17 cellular contexts compared by ENCODE assay signal in genomic region chr12:29283969-29284368, GRCh38.
"Had no signal": no experiment of that assay in that cellular context is flagged by ENCODE, and none has a peak within 500 bp of the region (broad histone marks: within the 10 kb centered on the region; RNA-seq: fewer than 3 reads in every experiment).

No MANE protein-coding gene starts in this region.

- H3K4me1 ChIP-seq: upper lobe of left lung had no signal

- H3K4me3 Mint-ChIP-seq: activated CD8-positive, alpha-beta T cell treated with anti-CD3 and anti-CD28 coated beads for 36 hours; activated naive CD8-positive, alpha-beta T cell treated with anti-CD3 and anti-CD28 coated beads for 36 hours; activated T-cell treated with anti-CD3 and anti-CD28 coated beads, Interleukin-2, amount 50 U/mL, for 72 hours; natural killer cell had no signal

- H3K4me3 ChIP-seq: coronary artery, suprapubic skin, upper lobe of left lung had no signal

- H3K36me3 Mint-ChIP-seq: natural killer cell had no signal

- ATAC-seq: activated CD8-positive, alpha-beta T cell treated with anti-CD3 and anti-CD28 coated beads for 36 hours; activated T-cell treated with anti-CD3 and anti-CD28 coated beads, Interleukin-2, amount 50 U/mL, for 72 hours; left colon; natural killer cell; sciatic nerve had no signal

- H3K36me3 ChIP-seq: suprapubic skin, upper lobe of left lung had no signal

- H3K9me3 Mint-ChIP-seq: activated CD8-positive, alpha-beta T cell treated with anti-CD3 and anti-CD28 coated beads for 36 hours; activated naive CD8-positive, alpha-beta T cell treated with anti-CD3 and anti-CD28 coated beads for 36 hours; activated T-cell treated with anti-CD3 and anti-CD28 coated beads, Interleukin-2, amount 50 U/mL, for 72 hours; natural killer cell had no signal

- H3K9me3 ChIP-seq: suprapubic skin, upper lobe of left lung had no signal

- H3K27me3 Mint-ChIP-seq: activated CD8-positive, alpha-beta T cell treated with anti-CD3 and anti-CD28 coated beads for 36 hours; activated naive CD8-positive, alpha-beta T cell treated with anti-CD3 and anti-CD28 coated beads for 36 hours had no signal

- H3K4me1 Mint-ChIP-seq: activated naive CD8-positive, alpha-beta T cell treated with anti-CD3 and anti-CD28 coated beads for 36 hours; natural killer cell had no signal

- H3K27ac ChIP-seq: coronary artery, epithelial cell of prostate, suprapubic skin, upper lobe of left lung had no signal

- H3K27me3 ChIP-seq: suprapubic skin, upper lobe of left lung had no signal

- H3K27ac Mint-ChIP-seq: activated CD8-positive, alpha-beta T cell treated with anti-CD3 and anti-CD28 coated beads for 36 hours; activated naive CD8-positive, alpha-beta T cell treated with anti-CD3 and anti-CD28 coated beads for 36 hours; activated T-cell treated with anti-CD3 and anti-CD28 coated beads, Interleukin-2, amount 50 U/mL, for 72 hours; natural killer cell had no signal

- DNase-seq: activated CD8-positive, alpha-beta memory T cell treated with anti-CD3 and anti-CD28 coated beads, Interleukin-2, amount 50 U/mL, for 4 hours; activated CD8-positive, alpha-beta T cell treated with anti-CD3 and anti-CD28 coated beads for 36 hours; activated gamma-delta T cell treated with Interleukin-2 at 50 U/mL for 16 hours; activated naive CD8-positive, alpha-beta T cell treated with anti-CD3 and anti-CD28 coated beads for 36 hours; activated T-cell treated with anti-CD3 and anti-CD28 coated beads, Interleukin-2, amount 50 U/mL, for 72 hours; aorta; effector CD4-positive, alpha-beta T cell; left colon; natural killer cell; stimulated activated CD4-positive, alpha-beta T cell treated with anti-CD3 and anti-CD28 coated beads, Interleukin-12 subunit alpha, Interleukin-12 subunit beta, amount 100 ng/mL, for 4 hours; stimulated activated naive CD4-positive, alpha-beta T cell treated with Interleukin-2 at 50 U/mL for 16 hours; T1000; upper lobe of left lung had no signal
